8 cellular contexts compared by ENCODE assay signal in genomic region chrX:138775501-138775900, GRCh38.
DNase-seq lines count a peak whose midpoint lies in the region; ATAC-seq and TF ChIP-seq lines count a peak whose summit lies in the region.

No MANE protein-coding gene starts in this region.

- no peaks in the 10 kb centered on the region for H4K20me1 ChIP-seq in MM.1S (ENCODE audit: insufficient read depth, low read length)

- no peak overlapping the region for H3K27ac ChIP-seq in MM.1S (ENCODE audit: low read length)
- H3K27ac ChIP-seq in endodermal cell (ENCODE audit: low read depth, low read length), result no peak overlapping the region
- no peak overlapping the region for H3K27ac ChIP-seq in gastrocnemius medialis

- H3K9ac ChIP-seq in MM.1S (ENCODE audit: low read length) (no peak overlapping the region), endodermal cell (ENCODE audit: extremely low read depth, low read length, poor library complexity, severe bottlenecking) (no peak overlapping the region)

- H3K9me2 ChIP-seq in MM.1S (replicated peaks; ENCODE audit: insufficient read depth, low read length), result no peaks in the 10 kb centered on the region

- H3K4me1 ChIP-seq in MM.1S (ENCODE audit: low read length) (no peaks in the 10 kb centered on the region), endodermal cell (ENCODE audit: control insufficient read depth, insufficient read depth, low read length) (no peaks in the 10 kb centered on the region), gastrocnemius medialis (peaks cover 0 to 4% of the 10 kb centered on the region in 2 donors)

- H3K9me3 Mint-ChIP-seq in endodermal cell, result peaks cover 18% of the 10 kb centered on the region
- H3K9me3 Mint-ChIP-seq in T-helper 2 cell treated with Interferon-gamma antibody and Interleukin-4, amounts not matched to agents 5 μg/mL and 100 μg/mL, for 36 hours, result no peaks in the 10 kb centered on the region

- H3K4me3 Mint-ChIP-seq in endodermal cell, result no peak overlapping the region
- no peak overlapping the region for H3K4me3 Mint-ChIP-seq in T-helper 2 cell treated with Interferon-gamma antibody and Interleukin-4, amounts not matched to agents 5 μg/mL and 100 μg/mL, for 36 hours

- H3K27me3 ChIP-seq in MM.1S (replicated peaks; ENCODE audit: insufficient read depth, low read length), result no peaks in the 10 kb centered on the region
- no peaks in the 10 kb centered on the region for H3K27me3 ChIP-seq in endodermal cell (ENCODE audit: control insufficient read depth, insufficient read depth, low read length, poor library complexity, severe bottlenecking)
- H3K27me3 ChIP-seq in gastrocnemius medialis, result no peaks in the 10 kb centered on the region

- peak; percentile 45 for DNase-seq in NCI-H748 (lab: John Stamatoyannopoulos, UW; ENCODE audit: unreplicated experiment)
- DNase-seq in NCI-H748 treated with DMSO at 0.1 percent for 48 hours (lab: John Stamatoyannopoulos, UW), result no peak
- DNase-seq in MM.1S, result peak; percentile 41
- no peak for DNase-seq in endodermal cell
- DNase-seq in gastrocnemius medialis, result no peak
- DNase-seq in lower leg skin (ENCODE audit: low spot score in 2 of 2), result no peak
- DNase-seq in T-helper 2 cell treated with Interferon-gamma antibody and Interleukin-4, amounts not matched to agents 5 μg/mL and 100 μg/mL, for 36 hours (ENCODE audit: low spot score), result no peak

- no peak overlapping the region for H3K4me3 ChIP-seq in MM.1S (ENCODE audit: low read length)
- no peak overlapping the region for H3K4me3 ChIP-seq in endodermal cell (ENCODE audit: low read length)
- H3K4me3 ChIP-seq in gastrocnemius medialis, result no peak overlapping the region
- H3K4me3 ChIP-seq in lower leg skin (ENCODE audit: low read depth, poor library complexity, severe bottlenecking), result no peak overlapping the region

- no peaks in the 10 kb centered on the region for H3K27me3 Mint-ChIP-seq in endodermal cell (ENCODE audit: insufficient read depth)
- H3K27me3 Mint-ChIP-seq in T-helper 2 cell treated with Interferon-gamma antibody and Interleukin-4, amounts not matched to agents 5 μg/mL and 100 μg/mL, for 36 hours (ENCODE audit: low read depth), result no peaks in the 10 kb centered on the region

- H3K79me2 ChIP-seq in MM.1S (ENCODE audit: low read length), result no peaks in the 10 kb centered on the region

- H3F3A ChIP-seq in MM.1S (ENCODE audit: insufficient read depth, low read length), result no peaks in the 10 kb centered on the region

- intact Hi-C loops in gastrocnemius medialis (cut with DNase I; ENCODE audit: low total_unique reads), result no loop called here
- intact Hi-C loops in lower leg skin (cut with DNase I; ENCODE audit: low total_unique reads), result no loop called here

- ATAC-seq in gastrocnemius medialis (peak in 1 of 2 donors; percentile 64), HG02642 (IDR thresholded peaks at IDR 0.05; ENCODE audit: poor library complexity, unreplicated experiment) (no peak)

- H3K36me3 ChIP-seq in MM.1S (replicated peaks; ENCODE audit: insufficient read depth, low read length), result no peaks in the 10 kb centered on the region
- no peaks in the 10 kb centered on the region for H3K36me3 ChIP-seq in endodermal cell (ENCODE audit: control insufficient read depth, insufficient read depth, low read length)
- H3K36me3 ChIP-seq in gastrocnemius medialis, result no peaks in the 10 kb centered on the region

- no peak overlapping the region for H3K27ac Mint-ChIP-seq in endodermal cell
- no peak overlapping the region for H3K27ac Mint-ChIP-seq in T-helper 2 cell treated with Interferon-gamma antibody and Interleukin-4, amounts not matched to agents 5 μg/mL and 100 μg/mL, for 36 hours

- no peak for TF ChIP-seq POLR2A in gastrocnemius medialis (IDR thresholded peaks at IDR 0.05)
- no peak for TF ChIP-seq POLR2A in lower leg skin (IDR thresholded peaks at IDR 0.05)

- 35 to 37% methylated on average over 2 to 5 of the region's 5 CpGs for WGBS in endodermal cell (ENCODE audit: insufficient coverage in 1 of 2, insufficient read length in 1 of 2), 2 experiments
- 8 to 9% methylated on average over 5 of the region's 5 CpGs for WGBS in lower leg skin, 2 donors

- peaks cover 3% of the 10 kb centered on the region for H3K4me1 Mint-ChIP-seq in endodermal cell
- H3K4me1 Mint-ChIP-seq in T-helper 2 cell treated with Interferon-gamma antibody and Interleukin-4, amounts not matched to agents 5 μg/mL and 100 μg/mL, for 36 hours (ENCODE audit: low read depth), result peaks cover 2% of the 10 kb centered on the region

- in situ Hi-C loops in gastrocnemius medialis (cut with MboI; ENCODE audit: low sequenced_read_pairs in 4 of 4), result loop anchor here in 2 of 4 donors (10.0 kb wide), 1 partner anchor 779 kb away; no protein-coding TSS in a partner anchor

- H3K4me2 ChIP-seq in MM.1S (ENCODE audit: low read depth, low read length), result no peak overlapping the region

- H2AFZ ChIP-seq in MM.1S (ENCODE audit: low read length), result no peak overlapping the region

- H3K36me3 Mint-ChIP-seq in endodermal cell (ENCODE audit: low read depth), result peaks cover 10% of the 10 kb centered on the region
- H3K36me3 Mint-ChIP-seq in T-helper 2 cell treated with Interferon-gamma antibody and Interleukin-4, amounts not matched to agents 5 μg/mL and 100 μg/mL, for 36 hours (ENCODE audit: low read depth), result no peaks in the 10 kb centered on the region

- H3K9me3 ChIP-seq in MM.1S (replicated peaks; ENCODE audit: insufficient read depth, low read length), result no peaks in the 10 kb centered on the region
- H3K9me3 ChIP-seq in endodermal cell (ENCODE audit: control insufficient read depth, low read length), result no peaks in the 10 kb centered on the region
- no peaks in the 10 kb centered on the region for H3K9me3 ChIP-seq in gastrocnemius medialis

- TF ChIP-seq CTCF in MM.1S (IDR thresholded peaks at IDR 0.05; ENCODE audit: low read length) (peak; percentile 49), endodermal cell (conservative IDR thresholded peaks at IDR 0.05) (peak; percentile 79), gastrocnemius medialis (IDR thresholded peaks at IDR 0.05 in 4 of 5, conservative IDR thresholded peaks at IDR 0.05 in 1 of 5) (peak in 4 of 5 experiments; percentile 24 to 52 (median 40)), lower leg skin (IDR thresholded peaks at IDR 0.05) (no peak)

Comparison
In these comparisons a context has a peak if more than half of its experiments do, and no peak if none do; other contexts are left out.
1. DNase-seq: peak in NCI-H748 (single experiment) and MM.1S (single experiment); none in NCI-H748 treated with DMSO at 0.1 percent for 48 hours (single experiment), endodermal cell (single experiment), gastrocnemius medialis (0 of 2), lower leg skin (0 of 2) and T-helper 2 cell treated with Interferon-gamma antibody and Interleukin-4, amounts not matched to agents 5 μg/mL and 100 μg/mL, for 36 hours (single experiment).
2. CTCF ChIP-seq: peak in MM.1S (single experiment), endodermal cell (single experiment) and gastrocnemius medialis (4 of 5); none in lower leg skin (0 of 3).